14 cellular contexts compared by ENCODE assay signal in the genomic region with DNA sequence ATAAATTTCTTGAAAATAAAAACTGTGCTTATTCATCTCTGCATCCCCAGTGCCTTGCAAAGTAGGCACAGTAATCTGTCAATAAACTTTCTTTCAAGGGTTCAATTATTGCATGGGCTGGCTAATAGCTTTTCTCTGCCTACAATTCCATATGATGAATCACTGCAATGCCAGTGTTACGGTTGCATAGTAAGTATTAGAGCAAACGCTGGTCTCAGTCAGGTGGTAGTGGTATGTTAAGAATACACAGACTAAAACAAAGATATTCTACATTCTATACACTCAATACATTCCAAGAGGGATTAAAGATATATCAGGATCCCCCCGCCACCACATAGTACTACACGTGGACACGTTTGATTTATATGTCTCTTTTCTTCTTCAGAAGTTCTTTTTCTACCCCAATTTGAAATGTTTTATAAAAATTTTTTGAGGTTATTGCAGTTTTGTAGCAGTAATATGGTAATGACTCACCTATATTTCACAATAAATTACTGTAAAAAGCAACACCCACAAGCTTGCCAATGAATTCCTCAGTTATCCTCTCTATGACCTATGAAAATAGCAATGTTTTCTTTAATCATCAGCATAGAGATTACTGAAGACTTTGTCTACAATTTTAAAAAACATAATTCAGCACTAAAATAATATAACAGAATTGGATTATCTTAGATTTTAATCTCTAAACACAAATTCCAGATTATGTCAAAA.
A peak's percentile ranks its signal among the peaks of the same experiment; 100 is the strongest.
DNase-seq lines count a peak whose midpoint lies in the region; ATAC-seq, FAIRE-seq and TF ChIP-seq lines count a peak whose summit lies in the region.
"Had no signal": no experiment of that assay in that cellular context is flagged by ENCODE, and none has a peak within 500 bp of the region (broad histone marks: within the 10 kb centered on the region; RNA-seq: fewer than 3 reads in every experiment).

No MANE protein-coding gene starts in this region.

- H3K79me2 ChIP-seq in K562 (ENCODE audit: control insufficient read depth, insufficient read depth, low read length), result no peaks in the 10 kb centered on the region

- in situ Hi-C loops in K562 (cut with MboI), result no loop called here

- H3K4me3 ChIP-seq in AG04449 (ENCODE audit: low read depth, low read length) (no peak overlapping the region), K562 (no peak overlapping the region), SJCRH30 (no peak overlapping the region)

- intact Hi-C loops in K562 (cut with micrococcal nuclease), result no loop called here

- H3K4me1 ChIP-seq in K562 (replicated peaks in 1 of 2; ENCODE audit: control insufficient read depth in 2 of 2, insufficient read depth in 2 of 2, low read length in 2 of 2), result no peaks in the 10 kb centered on the region; a peak in 2 of 5 replicates
- peaks cover 13% of the 10 kb centered on the region for H3K4me1 ChIP-seq in SJCRH30

- H3K9ac ChIP-seq in K562 (ENCODE audit: insufficient read depth in 1 of 2, low read depth in 2 of 2, low read length in 2 of 2), result no peak overlapping the region

- H3K27me3 ChIP-seq in K562 (ENCODE audit: control insufficient read depth in 2 of 2, insufficient read depth in 2 of 2, low read length in 2 of 2), result no peaks in the 10 kb centered on the region
- no peaks in the 10 kb centered on the region for H3K27me3 ChIP-seq in SJCRH30

- no peak overlapping the region for H3K4me2 ChIP-seq in K562 (ENCODE audit: insufficient read depth, low read length)

- ATAC-seq in K562 (no peak), GM21515 (IDR thresholded peaks at IDR 0.05; ENCODE audit: unreplicated experiment) (no peak), HG03097 (IDR thresholded peaks at IDR 0.05; ENCODE audit: low FRiP score, unreplicated experiment) (no peak)
- ATAC-seq: activated CD8-positive, alpha-beta T cell treated with anti-CD3 and anti-CD28 coated beads, Interleukin-2, amount 10 ng/mL, durations not matched to agents 7 days and 5 days; HepG2 had no signal

- no peak for TF ChIP-seq EP300 in K562 (IDR thresholded peaks at IDR 0.05; ENCODE audit: low read length)

- H3K9me3 ChIP-seq in K562 (replicated peaks; ENCODE audit: control insufficient read depth, insufficient read depth, low read depth, low read length) (no peaks in the 10 kb centered on the region), SJCRH30 (replicated peaks) (no peaks in the 10 kb centered on the region)

- no peaks in the 10 kb centered on the region for H4K20me1 ChIP-seq in K562 (replicated peaks; ENCODE audit: control insufficient read depth, insufficient read depth, low read length)

- no TSS peak for BruUV-seq in K562 (replicated peaks; lab: Mats Ljungman, UMichigan)

- peak; percentile 73 for DNase-seq in AG04449 (ENCODE audit: low read depth, low spot score)
- peak; percentile 90 for DNase-seq in HS-5 (ENCODE audit: low read depth)
- DNase-seq in K562 (ENCODE audit: extremely low read depth in 1 of 4, low spot score in 3 of 4), result no peak
- DNase-seq in kidney glomerular epithelial cell (lab: John Stamatoyannopoulos, UW), result peak; percentile 49
- DNase-seq in SJCRH30, result no peak
- DNase-seq in NCI-H1048 (lab: John Stamatoyannopoulos, UW), result no peak
- DNase-seq: activated CD8-positive, alpha-beta T cell treated with anti-CD3 and anti-CD28 coated beads, Interleukin-2, amount 10 ng/mL, durations not matched to agents 7 days and 5 days; NCI-H345; stimulated activated CD4-positive, alpha-beta T cell treated with anti-CD3 and anti-CD28 coated beads, Interleukin-12 subunit alpha, Interleukin-12 subunit beta, amount 100 ng/mL, for 4 hours; stimulated activated naive CD4-positive, alpha-beta T cell treated with Interleukin-2 at 50 U/mL for 16 hours had no signal

- CTCF ChIA-PET in AG04449 (lab: Yijun Ruan, JAX), result interaction anchor here (1.4 to 7.2 kb wide), 3 partner anchors 36 to 135 kb away, joined by 7 to 36 read pairs (median 12); no protein-coding TSS in a partner anchor
- CTCF ChIA-PET in K562 (lab: Yijun Ruan, JAX; ENCODE audit: low intra/inter-chr PET ratio), result no interaction called here

- TF ChIP-seq POLR2A in K562 (conservative IDR thresholded peaks at IDR 0.05), result no peak

- FAIRE-seq in K562 (lab: Jason Lieb, UNC), result no peak
- FAIRE-seq: HepG2 had no signal

- TF ChIP-seq CTCF in AG04449 (IDR thresholded peaks at IDR 0.05; ENCODE audit: insufficient read depth, low read length, missing control alignments) (no peak), K562 (IDR thresholded peaks at IDR 0.05 in 2 of 3, conservative IDR thresholded peaks at IDR 0.05 in 1 of 3; ENCODE audit: insufficient read depth in 2 of 3, low read depth in 1 of 3, low read length in 3 of 3) (no peak)

- no peak for TF ChIP-seq RAD21 in K562 (CRISPR knock-in tag; conservative IDR thresholded peaks at IDR 0.05 in 1 of 2, IDR thresholded peaks at IDR 0.05 in 1 of 2)

- H3K27ac ChIP-seq in K562 (ENCODE audit: extremely low read depth, low read depth, low read length) (no peak overlapping the region), SJCRH30 (no peak overlapping the region)
- H3K27ac ChIP-seq: C4-2B had no signal

- no peak overlapping the region for H2AFZ ChIP-seq in K562 (ENCODE audit: low read depth, low read length)

- WGBS in K562 (ENCODE audit: insufficient coverage, low coverage, missing lambda C conversion rate), result 24% methylated on average over 5 of the region's 5 CpGs

- no peaks in the 10 kb centered on the region for H3K9me1 ChIP-seq in K562 (ENCODE audit: control insufficient read depth, insufficient read depth, low read length)

- POLR2A ChIA-PET in AG04449 (lab: Yijun Ruan, JAX) (interaction anchor here (0.7 to 1.9 kb wide), 7 partner anchors 32 to 141 kb away, joined by 3 to 9 read pairs (median 3); no protein-coding TSS in a partner anchor), K562 (lab: Yijun Ruan, JAX) (interaction anchor here (1.8 kb wide), 1 partner anchor 8 kb away, joined by 7 read pairs; no protein-coding TSS in a partner anchor)

- no peaks in the 10 kb centered on the region for H3K36me3 ChIP-seq in K562 (ENCODE audit: control insufficient read depth, insufficient read depth, low read length)
- no peaks in the 10 kb centered on the region for H3K36me3 ChIP-seq in SJCRH30

TF ChIP-seq in K562, 482 proteins besides CTCF, POLR2A, EP300 and RAD21:
- TF ChIP-seq CEBPB (tag; IDR thresholded peaks at IDR 0.05), result peak; percentile 35; the same call in 1 of the 2 replicates
- TF ChIP-seq MCM2 (IDR thresholded peaks at IDR 0.05; ENCODE audit: low read depth), result no peak
- no peak for TF ChIP-seq ZNF586 (CRISPR knock-in tag; conservative IDR thresholded peaks at IDR 0.05)
- no peak for TF ChIP-seq NR4A1 (CRISPR knock-in tag; IDR thresholded peaks at IDR 0.05)
- TF ChIP-seq NR4A1 (tag; IDR thresholded peaks at IDR 0.05), result no peak
- no peak for TF ChIP-seq CEBPG (CRISPR knock-in tag; IDR thresholded peaks at IDR 0.05)
- 0 out of 4 replicates have a peak, but pooled peaks have one; percentile 15 to 42 for TF ChIP-seq CEBPG (tag; conservative IDR thresholded peaks at IDR 0.05 in 1 of 2, IDR thresholded peaks at IDR 0.05 in 1 of 2)

Comparison
In these comparisons a context has a peak if more than half of its experiments do, and no peak if none do; other contexts are left out.
1. DNase-seq: peak in AG04449 (single experiment), HS-5 (single experiment) and kidney glomerular epithelial cell (single experiment); none in K562 (0 of 4), SJCRH30 (0 of 2) and NCI-H1048 (single experiment).